ENCODE assay signal across 16 cellular contexts in the genomic region with DNA sequence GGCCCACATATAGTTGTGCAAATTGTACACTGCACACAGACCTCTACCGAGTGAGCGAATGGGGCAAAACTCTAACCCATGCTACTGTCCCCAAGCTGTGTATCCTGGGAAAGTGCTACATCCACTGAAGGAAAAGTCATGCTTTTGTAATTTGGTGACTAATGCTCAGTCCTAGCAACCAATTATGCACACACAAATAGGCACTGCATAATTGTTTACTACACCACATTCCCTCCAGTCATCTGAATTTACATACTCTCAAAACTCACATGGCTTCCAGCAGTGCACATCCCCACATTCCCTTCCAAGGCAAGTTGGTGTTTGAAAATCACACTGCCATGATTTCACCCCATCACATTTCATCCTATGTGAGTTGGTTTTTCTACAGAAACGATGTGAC.
A peak's percentile ranks its signal among the peaks of the same experiment; 100 is the strongest.
DNase-seq lines count a peak whose midpoint lies in the region; ATAC-seq and TF ChIP-seq lines count a peak whose summit lies in the region.
"Had no signal": no experiment of that assay in that cellular context is flagged by ENCODE, and none has a peak within 500 bp of the region (broad histone marks: within the 10 kb centered on the region; RNA-seq: fewer than 3 reads in every experiment).

No MANE protein-coding gene starts in this region.

- H3K27ac Mint-ChIP-seq in HFFc6 (peak overlapping the region; percentile 63), brain (peak overlapping the region; percentile 81 to 98 (median 91))
- H3K27ac Mint-ChIP-seq: B cell had no signal

- no peak overlapping the region for H3K4me3 Mint-ChIP-seq in HFFc6
- H3K4me3 Mint-ChIP-seq in brain, result peak overlapping the region in 4 of 5 experiments; percentile 26 to 49 (median 34)
- H3K4me3 Mint-ChIP-seq: B cell, naive B cell had no signal

- H3K36me3 Mint-ChIP-seq in HFFc6 (ENCODE audit: low read depth), result no peaks in the 10 kb centered on the region
- no peaks in the 10 kb centered on the region for H3K36me3 Mint-ChIP-seq in brain
- H3K36me3 Mint-ChIP-seq: naive B cell had no signal

- H3K9me3 Mint-ChIP-seq in HFFc6 (no peaks in the 10 kb centered on the region), brain (peaks cover 0 to 2% (median 0%) of the 10 kb centered on the region in 5 experiments)

- no peak for ATAC-seq in GM21526 (IDR thresholded peaks at IDR 0.05; ENCODE audit: low FRiP score, unreplicated experiment)

- CTCF ChIA-PET in AG04449 (lab: Yijun Ruan, JAX), result no interaction called here

- no peaks in the 10 kb centered on the region for H3K4me1 ChIP-seq in colonic mucosa

- H3K27me3 Mint-ChIP-seq in HFFc6 (ENCODE audit: insufficient read depth) (peaks cover 5% of the 10 kb centered on the region), brain (no peaks in the 10 kb centered on the region)
- H3K27me3 Mint-ChIP-seq: B cell had no signal

- no peaks in the 10 kb centered on the region for H3K27me3 ChIP-seq in colonic mucosa
- H3K27me3 ChIP-seq: sigmoid colon had no signal

- no peaks in the 10 kb centered on the region for H3K9me3 ChIP-seq in colonic mucosa
- H3K9me3 ChIP-seq: sigmoid colon, thoracic aorta had no signal

- DNase-seq in AG04449 (ENCODE audit: low read depth, low spot score), result peak; percentile 56
- DNase-seq in HFFc6, result peak; percentile 83
- DNase-seq in kidney glomerular epithelial cell (lab: John Stamatoyannopoulos, UW), result peak; percentile 30
- no peak for DNase-seq in SKM-1 (lab: John Stamatoyannopoulos, UW; ENCODE audit: unreplicated experiment)
- DNase-seq in NCI-H1930 (lab: John Stamatoyannopoulos, UW), result no peak
- no peak for DNase-seq in colonic mucosa
- DNase-seq: naive B cell, NCI-H1092 treated with DMSO at 0.1 percent for 48 hours, NCI-H510A treated with DMSO at 0.1 percent for 48 hours, SHP77, sigmoid colon had no signal

- H3K4me1 Mint-ChIP-seq in HFFc6 (ENCODE audit: low read depth), result peaks cover 23% of the 10 kb centered on the region
- H3K4me1 Mint-ChIP-seq in brain, result peaks cover 86% of the 10 kb centered on the region
- H3K4me1 Mint-ChIP-seq: B cell, naive B cell had no signal

- POLR2A ChIA-PET in AG04449 (lab: Yijun Ruan, JAX), result no interaction called here

- H3K27ac ChIP-seq in colonic mucosa, result no peak overlapping the region
- H3K27ac ChIP-seq: thoracic aorta, VCaP had no signal

- H3K9ac ChIP-seq in colonic mucosa (ENCODE audit: low read depth in 2 of 2, low read length in 2 of 2), result no peak overlapping the region

- intact Hi-C loops in colonic mucosa (cut with DNase I), result no loop called here

- TF ChIP-seq CTCF in AG04449 (IDR thresholded peaks at IDR 0.05; ENCODE audit: insufficient read depth, low read length, missing control alignments) (no peak), HFFc6 (IDR thresholded peaks at IDR 0.05) (no peak), brain (conservative IDR thresholded peaks at IDR 0.05) (no peak), colonic mucosa (IDR thresholded peaks at IDR 0.05) (no peak)

- H3K36me3 ChIP-seq in colonic mucosa, result no peaks in the 10 kb centered on the region
- H3K36me3 ChIP-seq: sigmoid colon, thoracic aorta had no signal

- H3K4me3 ChIP-seq in AG04449 (ENCODE audit: low read depth, low read length) (no peak overlapping the region), colonic mucosa (no peak overlapping the region)
- H3K4me3 ChIP-seq: sigmoid colon, thoracic aorta had no signal

Comparison
In these comparisons a context has a peak if more than half of its experiments do, and no peak if none do; other contexts are left out.
1. DNase-seq: peak in AG04449 (single experiment), HFFc6 (single experiment) and kidney glomerular epithelial cell (single experiment); none in SKM-1 (single experiment), NCI-H1930 (0 of 2) and colonic mucosa (single experiment).